Comparison of ENCODE assay signal across 14 cellular contexts in genomic region chr10:13087986-13088618, GRCh38. TPM values are rescaled to one million over a fixed set of nuclear protein-coding genes. Genes with fewer than 3 reads are reported as not detected.
DNase-seq lines count a peak whose midpoint lies in the region; ATAC-seq and TF ChIP-seq lines count a peak whose summit lies in the region.
"Had no signal": no experiment of that assay in that cellular context is flagged by ENCODE, and none has a peak within 500 bp of the region (broad histone marks: within the 10 kb centered on the region; RNA-seq: fewer than 3 reads in every experiment).

No MANE protein-coding gene starts in this region.

- H3K36me3 ChIP-seq in mesenchymal stem cell (ENCODE audit: control insufficient read depth in 1 of 2, insufficient read depth in 2 of 2, low read depth in 1 of 2, low read length in 2 of 2) = no peaks in the 10 kb centered on the region

- peak overlapping the region; percentile 56 for H3K9ac ChIP-seq in mesenchymal stem cell (ENCODE audit: low read length)
- H3K9ac ChIP-seq: KMS-11 had no signal

- ATAC-seq in HG03571 (IDR thresholded peaks at IDR 0.05; ENCODE audit: unreplicated experiment) = no peak

- no peak overlapping the region for H2AK5ac ChIP-seq in mesenchymal stem cell (ENCODE audit: low read length, severe bottlenecking)

- 52% methylated on average over 3 of the region's 7 CpGs for WGBS in mesenchymal stem cell

- no peak; the same call in 1 of the 2 replicates for TF ChIP-seq CTCF in AG09319 (IDR thresholded peaks at IDR 0.05; ENCODE audit: low read depth, low read length)

- no peaks in the 10 kb centered on the region for H3K27me3 ChIP-seq in mesenchymal stem cell (ENCODE audit: control insufficient read depth in 1 of 2, insufficient read depth in 1 of 2, low read length in 2 of 2)

- H4K8ac ChIP-seq in mesenchymal stem cell (ENCODE audit: low read length) = no peak overlapping the region

- no peak overlapping the region for H3K27ac ChIP-seq in mesenchymal stem cell (ENCODE audit: low read length, poor library complexity, severe bottlenecking)
- H3K27ac ChIP-seq: KMS-11 had no signal

- intact Hi-C loops in activated T-helper 2 cell treated with anti-CD3 and anti-CD28 coated beads, Interferon-gamma antibody, Interleukin-2, Interleukin-4, amounts not matched to agents 10 μg/mL and 5 μg/mL and 100 μg/mL, durations not matched to agents 14 hours and 24 hours and 36 hours (cut with micrococcal nuclease) = no loop called here

- DNase-seq in AG09319 (ENCODE audit: extremely low read depth, low read depth) (peak; percentile 23), HT1080 (ENCODE audit: low read depth) (peak; percentile 50), brain pericyte (ENCODE audit: low read depth, low spot score) (peak; percentile 58), mesenchymal stem cell (peak; percentile 89), NCI-H1694 (lab: John Stamatoyannopoulos, UW) (no peak), RPMI8226 (no peak)
- no peak for DNase-seq in activated T-helper 2 cell treated with anti-CD3 and anti-CD28 coated beads, Interferon-gamma antibody, Interleukin-2, Interleukin-4, amounts not matched to agents 10 μg/mL and 5 μg/mL and 100 μg/mL, durations not matched to agents 14 hours and 24 hours and 36 hours (ENCODE audit: low spot score)
- DNase-seq: activated CD4-positive, alpha-beta T cell treated with anti-CD3 and anti-CD28 coated beads, Interleukin-2, amount 50 U/mL, for 4 hours; anterior cingulate cortex; NCI-H446 treated with DMSO at 0.1 percent for 48 hours; retina had no signal

- H3K9me3 Mint-ChIP-seq in activated T-helper 2 cell treated with anti-CD3 and anti-CD28 coated beads, Interferon-gamma antibody, Interleukin-2, Interleukin-4, amounts not matched to agents 10 μg/mL and 5 μg/mL and 100 μg/mL, durations not matched to agents 14 hours and 24 hours and 36 hours = peaks cover 22% of the 10 kb centered on the region

- H2AFZ ChIP-seq in mesenchymal stem cell (ENCODE audit: low read depth, low read length) = no peak overlapping the region

- H3K23ac ChIP-seq in mesenchymal stem cell (ENCODE audit: low read length in 2 of 2) = no peak overlapping the region

- H3K4me1 Mint-ChIP-seq in activated T-helper 2 cell treated with anti-CD3 and anti-CD28 coated beads, Interferon-gamma antibody, Interleukin-2, Interleukin-4, amounts not matched to agents 10 μg/mL and 5 μg/mL and 100 μg/mL, durations not matched to agents 14 hours and 24 hours and 36 hours (ENCODE audit: low read depth) = peaks cover 8% of the 10 kb centered on the region
- H3K4me1 Mint-ChIP-seq: memory B cell had no signal

- H3K18ac ChIP-seq in mesenchymal stem cell (ENCODE audit: low read depth in 1 of 2, low read length in 2 of 2) = peak overlapping the region in 1 of 2 experiments; percentile 48

- no peak overlapping the region for H2BK15ac ChIP-seq in mesenchymal stem cell (ENCODE audit: low read depth, poor library complexity, severe bottlenecking)

- H2BK120ac ChIP-seq in mesenchymal stem cell (ENCODE audit: low read depth, low read length) = no peak overlapping the region

- peak overlapping the region in 1 of 2 experiments; percentile 41 for H3K4ac ChIP-seq in mesenchymal stem cell (ENCODE audit: low read depth in 1 of 2, low read length in 2 of 2)

- H3K79me1 ChIP-seq in mesenchymal stem cell (replicated peaks; ENCODE audit: low read length, poor library complexity, severe bottlenecking) = no peaks in the 10 kb centered on the region

- H2BK5ac ChIP-seq in mesenchymal stem cell (ENCODE audit: low read depth, low read length, poor library complexity, severe bottlenecking) = no peak overlapping the region

- H3K27ac Mint-ChIP-seq in activated T-helper 2 cell treated with anti-CD3 and anti-CD28 coated beads, Interferon-gamma antibody, Interleukin-2, Interleukin-4, amounts not matched to agents 10 μg/mL and 5 μg/mL and 100 μg/mL, durations not matched to agents 14 hours and 24 hours and 36 hours = no peak overlapping the region
- H3K27ac Mint-ChIP-seq: memory B cell had no signal

- peaks cover 5% of the 10 kb centered on the region for H3K4me1 ChIP-seq in mesenchymal stem cell (ENCODE audit: control insufficient read depth, insufficient read depth, low read depth, low read length)

- peak overlapping the region in 1 of 2 experiments; percentile 17 for H3K4me3 ChIP-seq in mesenchymal stem cell (ENCODE audit: insufficient read depth in 1 of 2, low read depth in 1 of 2, low read length in 2 of 2)

- H3K4me2 ChIP-seq in mesenchymal stem cell (ENCODE audit: low read length, poor library complexity, severe bottlenecking) = no peak overlapping the region
- H3K4me2 ChIP-seq: KMS-11 had no signal

- no peak overlapping the region for H2BK12ac ChIP-seq in mesenchymal stem cell (ENCODE audit: low read length in 2 of 2)

- H3K36me3 Mint-ChIP-seq in activated T-helper 2 cell treated with anti-CD3 and anti-CD28 coated beads, Interferon-gamma antibody, Interleukin-2, Interleukin-4, amounts not matched to agents 10 μg/mL and 5 μg/mL and 100 μg/mL, durations not matched to agents 14 hours and 24 hours and 36 hours (ENCODE audit: low read depth) = no peaks in the 10 kb centered on the region

- H3K4me3 Mint-ChIP-seq in activated T-helper 2 cell treated with anti-CD3 and anti-CD28 coated beads, Interferon-gamma antibody, Interleukin-2, Interleukin-4, amounts not matched to agents 10 μg/mL and 5 μg/mL and 100 μg/mL, durations not matched to agents 14 hours and 24 hours and 36 hours (ENCODE audit: low read depth) = no peak overlapping the region
- H3K4me3 Mint-ChIP-seq: memory B cell had no signal

- H3K9me3 ChIP-seq in mesenchymal stem cell (ENCODE audit: control insufficient read depth, low read length) = peaks cover 24% of the 10 kb centered on the region

- H3K14ac ChIP-seq in mesenchymal stem cell (ENCODE audit: low read length in 2 of 2) = no peak overlapping the region

- no peak overlapping the region for H4K91ac ChIP-seq in mesenchymal stem cell (ENCODE audit: low read length)

- peaks cover 4% of the 10 kb centered on the region for H3K27me3 Mint-ChIP-seq in activated T-helper 2 cell treated with anti-CD3 and anti-CD28 coated beads, Interferon-gamma antibody, Interleukin-2, Interleukin-4, amounts not matched to agents 10 μg/mL and 5 μg/mL and 100 μg/mL, durations not matched to agents 14 hours and 24 hours and 36 hours (ENCODE audit: low read depth)

RNA-seq across cellular contexts. Expression of gene OPTN, which starts 11.9 kb away (rescaled TPM):
- total RNA-seq in HT1080 (2014; rRNA removed; shearing (Covaris generic)) = 17.5 and 24.3 TPM in 2 replicates
- 16.4 and 21.1 TPM in 2 replicates for polyA plus RNA-seq in HT1080 (2015; cell fraction: cytosol; rRNA removed)
- polyA plus RNA-seq in HT1080 (2015; cell fraction: nucleus; rRNA removed) = 11.3 and 15.8 TPM in 2 replicates
- polyA plus RNA-seq in mesenchymal stem cell (2013, experiment 1 of 2) = 61.0 TPM
- 59.1 TPM for polyA plus RNA-seq in mesenchymal stem cell (2013, experiment 2 of 2)
- 49.0 and 53.2 TPM in 2 replicates for total RNA-seq in activated T-helper 2 cell treated with anti-CD3 and anti-CD28 coated beads, Interferon-gamma antibody, Interleukin-2, Interleukin-4, amounts not matched to agents 10 μg/mL and 5 μg/mL and 100 μg/mL, durations not matched to agents 14 hours and 24 hours and 36 hours

Comparison
In these comparisons a context has a peak if more than half of its experiments do, and no peak if none do; other contexts are left out.
1. DNase-seq: peak in AG09319 (single experiment), HT1080 (single experiment), brain pericyte (single experiment) and mesenchymal stem cell (single experiment); none in NCI-H1694 (single experiment), RPMI8226 (single experiment) and activated T-helper 2 cell treated with anti-CD3 and anti-CD28 coated beads, Interferon-gamma antibody, Interleukin-2, Interleukin-4, amounts not matched to agents 10 μg/mL and 5 μg/mL and 100 μg/mL, durations not matched to agents 14 hours and 24 hours and 36 hours (single experiment).